1 cellular context compared by ENCODE assay signal in genomic region chr4:18479825-18480224, GRCh38.
TF ChIP-seq lines count a peak whose summit lies in the region.

No MANE protein-coding gene starts in this region.

TF ChIP-seq in GM23338, 12 proteins besides CTCF, POLR2A, EP300 and RAD21:
- TF ChIP-seq ZNF462 (CRISPR knock-in tag; IDR thresholded peaks at IDR 0.05): no peak
- no peak for TF ChIP-seq ETS1 (IDR thresholded peaks at IDR 0.05)
- TF ChIP-seq CREB1 (CRISPR knock-in tag; IDR thresholded peaks at IDR 0.05; ENCODE audit: low read depth): no peak
